In the genomic region with DNA sequence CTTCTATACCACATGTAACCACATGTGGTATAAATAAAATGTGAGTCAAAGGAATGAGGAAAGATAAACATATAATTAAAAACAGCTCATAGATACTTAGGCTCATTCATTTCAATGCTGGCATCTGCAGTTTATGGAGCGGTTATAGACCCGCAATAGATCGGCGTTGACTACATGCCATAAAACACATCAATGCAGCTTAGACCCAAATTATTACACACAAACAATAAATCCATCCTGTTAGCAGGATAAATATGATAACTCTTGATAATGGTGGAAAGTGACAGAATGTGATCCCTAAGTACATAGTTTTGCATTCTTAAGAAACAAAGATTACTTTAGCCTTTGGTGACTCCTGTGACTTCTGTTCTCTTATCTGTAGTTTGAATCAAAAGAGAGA, we compare ENCODE assay signal across 20 cellular contexts.
A peak's percentile ranks its signal among the peaks of the same experiment; 100 is the strongest.
DNase-seq lines count a peak whose midpoint lies in the region; ATAC-seq and TF ChIP-seq lines count a peak whose summit lies in the region.
"Had no signal": no experiment of that assay in that cellular context is flagged by ENCODE, and none has a peak within 500 bp of the region (broad histone marks: within the 10 kb centered on the region; RNA-seq: fewer than 3 reads in every experiment).

No MANE protein-coding gene starts in this region.

- H3K4me1 ChIP-seq in Caco-2, result 0 out of 2 replicates have a peak, but pooled peaks cover 4% of the 10 kb centered on the region
- 0 out of 2 replicates have a peak, but pooled peaks cover 3% of the 10 kb centered on the region for H3K4me1 ChIP-seq in HEK293 (ENCODE audit: control insufficient read depth, insufficient read depth, low read length)
- no peaks in the 10 kb centered on the region for H3K4me1 ChIP-seq in MM.1S (ENCODE audit: low read length)
- no peaks in the 10 kb centered on the region for H3K4me1 ChIP-seq in gastrocnemius medialis
- H3K4me1 ChIP-seq: BE2C had no signal

- no peak for TF ChIP-seq POLR2A in gastrocnemius medialis (IDR thresholded peaks at IDR 0.05)

- H3K36me3 Mint-ChIP-seq in Caco-2 (ENCODE audit: insufficient read depth, unreplicated experiment), result no peaks in the 10 kb centered on the region
- no peaks in the 10 kb centered on the region for H3K36me3 Mint-ChIP-seq in activated naive CD8-positive, alpha-beta T cell treated with anti-CD3 and anti-CD28 coated beads, Interleukin-2, amount 50 U/mL, for 24 hours (ENCODE audit: low read depth)
- H3K36me3 Mint-ChIP-seq: T-cell had no signal

- no peak for TF ChIP-seq CTCF in Caco-2 (IDR thresholded peaks at IDR 0.05; ENCODE audit: insufficient read depth in 1 of 2, low read depth in 1 of 2, low read length in 1 of 2, severe bottlenecking in 1 of 2, unreplicated experiment in 1 of 2)
- TF ChIP-seq CTCF in HEK293 (tag by site-specific recombination; IDR thresholded peaks at IDR 0.05), result no peak
- no peak for TF ChIP-seq CTCF in MM.1S (IDR thresholded peaks at IDR 0.05; ENCODE audit: low read length)
- no peak for TF ChIP-seq CTCF in gastrocnemius medialis (IDR thresholded peaks at IDR 0.05 in 4 of 5, conservative IDR thresholded peaks at IDR 0.05 in 1 of 5)

- intact Hi-C loops in Caco-2 (cut with micrococcal nuclease; ENCODE audit: unreplicated experiment) (no loop called here), left colon (cut with DNase I, micrococcal nuclease) (no loop called here), gastrocnemius medialis (cut with DNase I; ENCODE audit: low total_unique reads) (no loop called here)

- H3K79me2 ChIP-seq in MM.1S (ENCODE audit: low read length), result no peaks in the 10 kb centered on the region

- ATAC-seq in left colon (peak; percentile 62), gastrocnemius medialis (no peak)
- no peak for ATAC-seq in activated naive CD8-positive, alpha-beta T cell treated with anti-CD3 and anti-CD28 coated beads, Interleukin-2, amount 50 U/mL, for 24 hours
- ATAC-seq: T-cell had no signal

- H3K9me2 ChIP-seq in MM.1S (replicated peaks; ENCODE audit: insufficient read depth, low read length), result no peaks in the 10 kb centered on the region

- no peak overlapping the region for H3K4me2 ChIP-seq in MM.1S (ENCODE audit: low read depth, low read length)

- POLR2A ChIA-PET in Caco-2 (lab: Charles Lee) (interaction anchor here (0.5 kb wide), 1 partner anchor 63 kb away, joined by 4 read pairs; no protein-coding TSS in a partner anchor), HEK293 (lab: Yijun Ruan, JAX) (no interaction called here)

- H3K36me3 ChIP-seq in Caco-2 (ENCODE audit: control insufficient read depth, insufficient read depth, low read length) (no peaks in the 10 kb centered on the region), HEK293 (ENCODE audit: control insufficient read depth in 2 of 2, insufficient read depth in 1 of 2, low read length in 2 of 2) (no peaks in the 10 kb centered on the region), MM.1S (replicated peaks; ENCODE audit: insufficient read depth, low read length) (no peaks in the 10 kb centered on the region), gastrocnemius medialis (no peaks in the 10 kb centered on the region)
- H3K36me3 ChIP-seq: BE2C had no signal

- no peak overlapping the region for H3K27ac Mint-ChIP-seq in Caco-2 (ENCODE audit: unreplicated experiment)
- no peak overlapping the region for H3K27ac Mint-ChIP-seq in activated naive CD8-positive, alpha-beta T cell treated with anti-CD3 and anti-CD28 coated beads, Interleukin-2, amount 50 U/mL, for 24 hours
- H3K27ac Mint-ChIP-seq: T-cell; T-helper 2 cell treated with Interferon-gamma antibody and Interleukin-4, amounts not matched to agents 5 μg/mL and 100 μg/mL, for 36 hours had no signal

- DNase-seq in Caco-2 (peak; percentile 16 to 51), RPMI7951 (ENCODE audit: low read depth) (peak; percentile 11), left colon (no peak), MM.1S (no peak), gastrocnemius medialis (no peak), SIG-M5 (lab: John Stamatoyannopoulos, UW) (no peak)
- no peak for DNase-seq in activated naive CD8-positive, alpha-beta T cell treated with anti-CD3 and anti-CD28 coated beads, Interleukin-2, amount 50 U/mL, for 24 hours
- DNase-seq: BE2C, DND-41, GDM1, KBM-7, NCI-H1105, NCI-H2029 treated with DMSO at 0.1 percent for 48 hours, NCI-H226, NCI-H510A treated with DMSO at 0.1 percent for 48 hours, NCI-H774, Right ventricle myocardium superior, T-cell had no signal

- H3K4me3 ChIP-seq in Caco-2 (ENCODE audit: low read depth, low read length) (no peak overlapping the region), HEK293 (ENCODE audit: low read depth, low read length) (no peak overlapping the region), MM.1S (ENCODE audit: low read length) (no peak overlapping the region), gastrocnemius medialis (no peak overlapping the region)

- in situ Hi-C loops in gastrocnemius medialis (cut with MboI; ENCODE audit: low sequenced_read_pairs in 4 of 4), result no loop called here

- no peak overlapping the region for H3K9ac ChIP-seq in MM.1S (ENCODE audit: low read length)

- H3K27ac ChIP-seq in HEK293 (ENCODE audit: extremely low read depth, low read depth, low read length) (no peak overlapping the region), MM.1S (ENCODE audit: low read length) (no peak overlapping the region), gastrocnemius medialis (no peak overlapping the region)

- BruUV-seq in Caco-2 (replicated peaks; lab: Mats Ljungman, UMichigan), result no TSS peak

- peaks cover 7% of the 10 kb centered on the region for H3K4me1 Mint-ChIP-seq in Caco-2 (ENCODE audit: low read depth, unreplicated experiment)
- H3K4me1 Mint-ChIP-seq in activated naive CD8-positive, alpha-beta T cell treated with anti-CD3 and anti-CD28 coated beads, Interleukin-2, amount 50 U/mL, for 24 hours, result no peaks in the 10 kb centered on the region
- H3K4me1 Mint-ChIP-seq: T-cell had no signal

- H3K27me3 ChIP-seq in Caco-2 (replicated peaks; ENCODE audit: control insufficient read depth, insufficient read depth, low read length), result no peaks in the 10 kb centered on the region
- H3K27me3 ChIP-seq in MM.1S (replicated peaks; ENCODE audit: insufficient read depth, low read length), result no peaks in the 10 kb centered on the region
- H3K27me3 ChIP-seq in gastrocnemius medialis, result peaks cover 0 to 3% (median 0%) of the 10 kb centered on the region in 3 donors

- CTCF ChIA-PET in Caco-2 (lab: Charles Lee) (no interaction called here), HEK293 (lab: Yijun Ruan, JAX) (interaction anchor here (0.7 to 1.0 kb wide), 3 partner anchors 9 to 551 kb away, joined by 3 to 5 read pairs (median 3); no protein-coding TSS in a partner anchor)

- H4K20me1 ChIP-seq in MM.1S (ENCODE audit: insufficient read depth, low read length), result no peaks in the 10 kb centered on the region

- H2AFZ ChIP-seq in MM.1S (ENCODE audit: low read length), result no peak overlapping the region

- H3K9me3 Mint-ChIP-seq in Caco-2 (ENCODE audit: unreplicated experiment), result no peaks in the 10 kb centered on the region
- no peaks in the 10 kb centered on the region for H3K9me3 Mint-ChIP-seq in activated naive CD8-positive, alpha-beta T cell treated with anti-CD3 and anti-CD28 coated beads, Interleukin-2, amount 50 U/mL, for 24 hours
- H3K9me3 Mint-ChIP-seq: T-helper 2 cell treated with Interferon-gamma antibody and Interleukin-4, amounts not matched to agents 5 μg/mL and 100 μg/mL, for 36 hours had no signal

- H3K27me3 Mint-ChIP-seq in Caco-2 (ENCODE audit: insufficient read depth, unreplicated experiment), result peaks cover 17% of the 10 kb centered on the region
- peaks cover 6% of the 10 kb centered on the region for H3K27me3 Mint-ChIP-seq in activated naive CD8-positive, alpha-beta T cell treated with anti-CD3 and anti-CD28 coated beads, Interleukin-2, amount 50 U/mL, for 24 hours

- H3K9me3 ChIP-seq in Caco-2 (no peaks in the 10 kb centered on the region), HEK293 (ENCODE audit: control insufficient read depth, insufficient read depth, low read depth, low read length) (no peaks in the 10 kb centered on the region), MM.1S (replicated peaks; ENCODE audit: insufficient read depth, low read length) (no peaks in the 10 kb centered on the region), gastrocnemius medialis (no peaks in the 10 kb centered on the region)
- H3K9me3 ChIP-seq: BE2C had no signal

- no peak overlapping the region for H3K4me3 Mint-ChIP-seq in Caco-2 (ENCODE audit: unreplicated experiment)
- no peak overlapping the region for H3K4me3 Mint-ChIP-seq in activated naive CD8-positive, alpha-beta T cell treated with anti-CD3 and anti-CD28 coated beads, Interleukin-2, amount 50 U/mL, for 24 hours
- H3K4me3 Mint-ChIP-seq: T-cell; T-helper 2 cell treated with Interferon-gamma antibody and Interleukin-4, amounts not matched to agents 5 μg/mL and 100 μg/mL, for 36 hours had no signal

- no peaks in the 10 kb centered on the region for H3F3A ChIP-seq in MM.1S (ENCODE audit: insufficient read depth, low read length)

TF ChIP-seq in HEK293, 187 proteins besides CTCF, POLR2A, EP300 and RAD21 (continues in another document):
- TF ChIP-seq ZNF121 (tag by site-specific recombination; IDR thresholded peaks at IDR 0.05) (no peak), ZNF138 (tag by site-specific recombination; IDR thresholded peaks at IDR 0.05; ENCODE audit: borderline replicate concordance) (no peak), MZF1 (tag by site-specific recombination; IDR thresholded peaks at IDR 0.05; ENCODE audit: borderline replicate concordance) (no peak), SETDB1 (IDR thresholded peaks at IDR 0.05; ENCODE audit: insufficient read length, low read length) (no peak), MEIS1 (CRISPR knock-in tag; IDR thresholded peaks at IDR 0.05; ENCODE audit: borderline replicate concordance) (no peak), ZBTB6 (tag by site-specific recombination; IDR thresholded peaks at IDR 0.05) (peak; percentile 19; the same call in 1 of the 2 replicates), OSR2 (tag by site-specific recombination; IDR thresholded peaks at IDR 0.05) (peak; percentile 77), ZNF416 (tag by site-specific recombination; IDR thresholded peaks at IDR 0.05) (no peak), GLIS2 (tag by site-specific recombination; IDR thresholded peaks at IDR 0.05) (no peak), ZNF561 (tag by site-specific recombination; IDR thresholded peaks at IDR 0.05; ENCODE audit: borderline replicate concordance) (no peak)

Comparison
In these comparisons a context has a peak if more than half of its experiments do, and no peak if none do; other contexts are left out.
1. DNase-seq: peak in Caco-2 (2 of 2) and RPMI7951 (single experiment); none in left colon (0 of 2), MM.1S (single experiment), gastrocnemius medialis (0 of 2), SIG-M5 (single experiment) and activated naive CD8-positive, alpha-beta T cell treated with anti-CD3 and anti-CD28 coated beads, Interleukin-2, amount 50 U/mL, for 24 hours (single experiment).